Comparison of ENCODE assay signal across 8 cellular contexts in genomic region chr16:4373356-4373908, GRCh38. TPM values are rescaled to one million over a fixed set of nuclear protein-coding genes. Genes with fewer than 3 reads are reported as not detected.
A peak's percentile ranks its signal among the peaks of the same experiment; 100 is the strongest.
DNase-seq lines count a peak whose midpoint lies in the region; ATAC-seq and TF ChIP-seq lines count a peak whose summit lies in the region.

No MANE protein-coding gene starts in this region.

- H3K9me3 Mint-ChIP-seq in stimulated activated memory B cell treated with anti-CD40 and anti-IgM and Interleukin-4, amounts not matched to agents 10 μg/mL and 1 μg/mL and 100 μg/mL, for 72 hours: no peaks in the 10 kb centered on the region
- H3K9me3 Mint-ChIP-seq in activated naive CD4-positive, alpha-beta T cell treated with anti-CD3 and anti-CD28 coated beads, Interleukin-2, amount 50 U/mL, for 72 hours: no peaks in the 10 kb centered on the region

- H3K27me3 Mint-ChIP-seq in stimulated activated memory B cell treated with anti-CD40 and anti-IgM and Interleukin-4, amounts not matched to agents 10 μg/mL and 1 μg/mL and 100 μg/mL, for 72 hours: no peaks in the 10 kb centered on the region

- ATAC-seq in stimulated activated memory B cell treated with anti-CD40 and anti-IgM and Interleukin-4, amounts not matched to agents 10 μg/mL and 1 μg/mL and 100 μg/mL, for 72 hours: no peak
- no peak for ATAC-seq in activated naive CD4-positive, alpha-beta T cell treated with anti-CD3 and anti-CD28 coated beads, Interleukin-2, amount 50 U/mL, for 72 hours

- no peak overlapping the region for H3K27ac Mint-ChIP-seq in stimulated activated memory B cell treated with anti-CD40 and anti-IgM and Interleukin-4, amounts not matched to agents 10 μg/mL and 1 μg/mL and 100 μg/mL, for 72 hours
- no peak overlapping the region for H3K27ac Mint-ChIP-seq in activated naive CD4-positive, alpha-beta T cell treated with anti-CD3 and anti-CD28 coated beads, Interleukin-2, amount 50 U/mL, for 72 hours

- H3K4me3 ChIP-seq in WERI-Rb-1 (ENCODE audit: low read depth, low read length): no peak overlapping the region

- TF ChIP-seq CTCF in VCaP (conservative IDR thresholded peaks at IDR 0.05): no peak
- TF ChIP-seq CTCF in WERI-Rb-1 (IDR thresholded peaks at IDR 0.05; ENCODE audit: low read depth, low read length): no peak

- DNase-seq in HCEC 1CT (peak; percentile 18), hepatic stellate cell (ENCODE audit: low spot score) (peak; percentile 49), WERI-Rb-1 (no peak), RKO (ENCODE audit: low spot score) (no peak)
- DNase-seq in stimulated activated CD4-positive, alpha-beta T cell treated with anti-CD3 and anti-CD28 coated beads, Interleukin-2, amount 100 ng/mL, for 24 hours: no peak
- no peak for DNase-seq in activated naive CD4-positive, alpha-beta T cell treated with anti-CD3 and anti-CD28 coated beads, Interleukin-2, amount 50 U/mL, for 72 hours (ENCODE audit: low spot score in 2 of 2)

- H3K4me3 Mint-ChIP-seq in stimulated activated memory B cell treated with anti-CD40 and anti-IgM and Interleukin-4, amounts not matched to agents 10 μg/mL and 1 μg/mL and 100 μg/mL, for 72 hours: peak overlapping the region; percentile 7

- peaks cover 14% of the 10 kb centered on the region for H3K36me3 Mint-ChIP-seq in stimulated activated memory B cell treated with anti-CD40 and anti-IgM and Interleukin-4, amounts not matched to agents 10 μg/mL and 1 μg/mL and 100 μg/mL, for 72 hours
- no peaks in the 10 kb centered on the region for H3K36me3 Mint-ChIP-seq in activated naive CD4-positive, alpha-beta T cell treated with anti-CD3 and anti-CD28 coated beads, Interleukin-2, amount 50 U/mL, for 72 hours

- no peaks in the 10 kb centered on the region for H3K36me3 ChIP-seq in WERI-Rb-1

- H3K27me3 ChIP-seq in WERI-Rb-1 (ENCODE audit: insufficient read depth, low read depth, severe bottlenecking): no peaks in the 10 kb centered on the region

- H3K27ac ChIP-seq in VCaP (peak overlapping the region; percentile 83), WERI-Rb-1 (no peak overlapping the region)

- H3K9me3 ChIP-seq in WERI-Rb-1 (ENCODE audit: severe bottlenecking): no peaks in the 10 kb centered on the region

- H3K4me1 Mint-ChIP-seq in stimulated activated memory B cell treated with anti-CD40 and anti-IgM and Interleukin-4, amounts not matched to agents 10 μg/mL and 1 μg/mL and 100 μg/mL, for 72 hours: peaks cover 51% of the 10 kb centered on the region

RNA-seq across cellular contexts. Expression of gene VASN, which starts 1.8 kb away (rescaled TPM):
- total RNA-seq in activated naive CD4-positive, alpha-beta T cell treated with anti-CD3 and anti-CD28 coated beads, Interleukin-2, amount 50 U/mL, for 72 hours: not detected

RNA-seq across cellular contexts. Expression of gene PAM16, which starts 22.3 kb away (rescaled TPM):
- total RNA-seq in activated naive CD4-positive, alpha-beta T cell treated with anti-CD3 and anti-CD28 coated beads, Interleukin-2, amount 50 U/mL, for 72 hours: 10 to 100 TPM; 53.7 to 63.1 TPM

RNA-seq across cellular contexts. Expression of gene CORO7, which starts 43.0 kb away (rescaled TPM):
- total RNA-seq in activated naive CD4-positive, alpha-beta T cell treated with anti-CD3 and anti-CD28 coated beads, Interleukin-2, amount 50 U/mL, for 72 hours: 10 to 100 TPM; 52.5 to 65.9 TPM

RNA-seq across cellular contexts. Expression of gene DNAJA3, which starts 52.2 kb away (rescaled TPM):
- 10 to 100 TPM; 66.2 to 79.2 TPM for total RNA-seq in activated naive CD4-positive, alpha-beta T cell treated with anti-CD3 and anti-CD28 coated beads, Interleukin-2, amount 50 U/mL, for 72 hours

RNA-seq across cellular contexts. Expression of gene GLIS2, which starts 57.6 kb away (rescaled TPM):
- under 1 TPM; 0.16 to 0.80 TPM for total RNA-seq in activated naive CD4-positive, alpha-beta T cell treated with anti-CD3 and anti-CD28 coated beads, Interleukin-2, amount 50 U/mL, for 72 hours

Comparison
In these comparisons a context has a peak if more than half of its experiments do, and no peak if none do; other contexts are left out.
1. DNase-seq: peak in HCEC 1CT (single experiment) and hepatic stellate cell (single experiment); none in stimulated activated CD4-positive, alpha-beta T cell treated with anti-CD3 and anti-CD28 coated beads, Interleukin-2, amount 100 ng/mL, for 24 hours (0 of 2), WERI-Rb-1 (single experiment), RKO (single experiment) and activated naive CD4-positive, alpha-beta T cell treated with anti-CD3 and anti-CD28 coated beads, Interleukin-2, amount 50 U/mL, for 72 hours (0 of 2).